Comparison of ENCODE assay signal across 8 cellular contexts in the genomic region with DNA sequence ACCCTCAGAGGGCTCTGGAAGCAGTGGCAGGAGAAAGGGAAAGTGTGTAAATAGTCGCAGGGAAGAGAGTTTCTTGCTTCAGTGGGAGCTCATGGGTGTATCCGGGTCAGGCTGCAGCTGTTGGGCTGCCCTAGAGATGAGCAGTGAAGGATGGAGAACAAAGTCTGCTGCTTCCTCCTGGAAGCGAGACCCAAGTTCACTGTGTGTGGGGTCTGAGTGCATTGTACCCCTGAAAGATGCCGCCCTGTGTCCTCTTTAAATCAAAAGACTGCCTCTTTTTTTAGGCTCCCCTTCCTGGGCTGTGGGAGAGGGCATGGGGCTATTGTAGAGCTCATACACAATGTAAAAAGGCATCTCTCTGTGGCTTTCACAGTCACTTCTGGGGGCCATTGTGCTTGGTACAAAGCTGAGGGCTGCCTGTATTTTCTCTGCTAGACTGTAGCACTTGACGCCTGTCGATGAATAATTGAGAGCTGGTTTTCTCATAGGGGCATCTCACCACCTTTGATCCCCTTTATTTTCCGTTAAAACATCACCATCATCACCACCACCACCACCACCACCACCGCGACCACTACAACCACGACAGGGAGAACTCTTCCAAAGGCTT. TPM values are rescaled to one million over a fixed set of nuclear protein-coding genes. Genes with fewer than 3 reads are reported as not detected.
DNase-seq lines count a peak whose midpoint lies in the region; ATAC-seq, FAIRE-seq and TF ChIP-seq lines count a peak whose summit lies in the region.
"Had no signal": no experiment of that assay in that cellular context is flagged by ENCODE, and none has a peak within 500 bp of the region (broad histone marks: within the 10 kb centered on the region; RNA-seq: fewer than 3 reads in every experiment).

No MANE protein-coding gene starts in this region.

- H3K27ac ChIP-seq in OCI-LY3 (ENCODE audit: low read length): no peak overlapping the region
- H3K27ac ChIP-seq: thoracic aorta had no signal

- H2AFZ ChIP-seq in OCI-LY3 (ENCODE audit: low read depth, low read length): peak overlapping the region; percentile 22; the same call in 1 of the 2 replicates

- H3K4me1 ChIP-seq in OCI-LY3 (ENCODE audit: low read length): peaks cover 29% of the 10 kb centered on the region

- peak overlapping the region; percentile 87 for H3K4me2 ChIP-seq in OCI-LY3 (ENCODE audit: low read length)

- DNase-seq in natural killer cell: no peak
- no peak for DNase-seq in RCC 7860 (ENCODE audit: low spot score)
- no peak for DNase-seq in SHP77 (lab: John Stamatoyannopoulos, UW)
- no peak for DNase-seq in pons (ENCODE audit: low spot score)

- no peaks in the 10 kb centered on the region for H3K36me3 ChIP-seq in OCI-LY3 (replicated peaks; ENCODE audit: low read depth, low read length)
- H3K36me3 ChIP-seq: thoracic aorta had no signal

- no peaks in the 10 kb centered on the region for H3K9me3 Mint-ChIP-seq in natural killer cell

- H3K27ac Mint-ChIP-seq in natural killer cell: peak overlapping the region; percentile 91 to 93

- H3K36me3 Mint-ChIP-seq in natural killer cell: no peaks in the 10 kb centered on the region

- TF ChIP-seq CTCF in OCI-LY3 (IDR thresholded peaks at IDR 0.05; ENCODE audit: low read depth, low read length) (no peak), natural killer cell (IDR thresholded peaks at IDR 0.05) (no peak)

- intact Hi-C loops in natural killer cell (cut with micrococcal nuclease): loop anchor here (2.0 kb wide), 1 partner anchor 15 kb away; no protein-coding TSS in a partner anchor

- H3K9me3 ChIP-seq in OCI-LY3 (ENCODE audit: insufficient read depth, low read length): no peaks in the 10 kb centered on the region
- H3K9me3 ChIP-seq: thoracic aorta had no signal

- ATAC-seq in GM18858 (IDR thresholded peaks at IDR 0.05; ENCODE audit: unreplicated experiment) (peak; percentile 58), GM21576 (IDR thresholded peaks at IDR 0.05; ENCODE audit: unreplicated experiment) (peak; percentile 55), natural killer cell (peak; percentile 46 to 53 (median 46))

- H3K27me3 Mint-ChIP-seq in natural killer cell (ENCODE audit: low read depth in 2 of 2): no peaks in the 10 kb centered on the region

- H3K4me1 Mint-ChIP-seq in natural killer cell: peaks cover 83 to 86% of the 10 kb centered on the region in 2 donors

- FAIRE-seq in RCC 7860 (lab: Jason Lieb, UNC): no peak

- no peaks in the 10 kb centered on the region for H3K27me3 ChIP-seq in OCI-LY3 (ENCODE audit: low read depth, low read length)

- H3K9ac ChIP-seq in OCI-LY3 (ENCODE audit: low read length): peak overlapping the region; percentile 12; the same call in 1 of the 2 replicates

- no peaks in the 10 kb centered on the region for H3K79me2 ChIP-seq in OCI-LY3 (ENCODE audit: low read length)

- peak overlapping the region; percentile 64 for H3K4me3 ChIP-seq in OCI-LY3 (ENCODE audit: low read length)
- H3K4me3 ChIP-seq: thoracic aorta had no signal

- H4K20me1 ChIP-seq in OCI-LY3 (ENCODE audit: insufficient read depth, low read length): no peaks in the 10 kb centered on the region

- H3K4me3 Mint-ChIP-seq in natural killer cell: peak overlapping the region; percentile 84

RNA-seq across cellular contexts. Expression of a gene that starts 16.7 kb away (rescaled TPM):
- 100 to 1,000 TPM in 1 of 3 donors, 10 to 100 TPM in 2; 85.3 to 118 (median 96.1) TPM for total RNA-seq in natural killer cell
